Comparison of ENCODE assay signal across 19 cellular contexts in the genomic region with DNA sequence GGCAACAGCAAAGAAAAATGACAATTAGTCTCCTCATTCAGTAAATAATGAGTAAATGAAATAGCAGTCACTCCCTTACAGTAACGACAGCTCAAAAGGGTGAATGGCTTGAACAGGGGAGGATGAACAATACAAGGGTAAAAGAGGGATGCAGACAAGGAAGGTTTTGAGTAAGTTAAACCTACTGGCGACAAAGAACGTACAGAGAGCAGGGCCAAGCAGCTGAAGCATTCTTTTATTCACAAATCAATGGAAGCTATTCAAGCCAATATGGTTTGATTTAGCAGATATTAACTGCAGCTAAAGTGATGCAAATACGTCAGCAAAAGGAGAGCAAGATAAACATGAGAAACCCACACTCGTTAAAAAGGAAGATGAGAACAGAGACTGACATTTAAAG.
DNase-seq lines count a peak whose midpoint lies in the region; ATAC-seq and TF ChIP-seq lines count a peak whose summit lies in the region.
"Had no signal": no experiment of that assay in that cellular context is flagged by ENCODE, and none has a peak within 500 bp of the region (broad histone marks: within the 10 kb centered on the region; RNA-seq: fewer than 3 reads in every experiment).

No MANE protein-coding gene starts in this region.

- no peaks in the 10 kb centered on the region for H3K9me3 ChIP-seq in vagina
- H3K9me3 ChIP-seq: esophagus squamous epithelium, heart right ventricle had no signal

- no peaks in the 10 kb centered on the region for H3K9me3 Mint-ChIP-seq in activated naive CD4-positive, alpha-beta T cell treated with anti-CD3 and anti-CD28 coated beads, Interleukin-2, amount 10 ng/mL, durations not matched to agents 7 days and 5 days
- H3K9me3 Mint-ChIP-seq in T-helper 2 cell treated with Interferon-gamma antibody and Interleukin-4, amounts not matched to agents 5 μg/mL and 100 μg/mL, for 36 hours: no peaks in the 10 kb centered on the region
- no peaks in the 10 kb centered on the region for H3K9me3 Mint-ChIP-seq in effector memory CD8-positive, alpha-beta T cell

- no peaks in the 10 kb centered on the region for H3K27me3 Mint-ChIP-seq in activated naive CD4-positive, alpha-beta T cell treated with anti-CD3 and anti-CD28 coated beads, Interleukin-2, amount 10 ng/mL, durations not matched to agents 7 days and 5 days
- H3K27me3 Mint-ChIP-seq in T-helper 2 cell treated with Interferon-gamma antibody and Interleukin-4, amounts not matched to agents 5 μg/mL and 100 μg/mL, for 36 hours (ENCODE audit: low read depth): peaks cover under 1% of the 10 kb centered on the region
- no peaks in the 10 kb centered on the region for H3K27me3 Mint-ChIP-seq in effector memory CD8-positive, alpha-beta T cell

- intact Hi-C loops in vagina (cut with DNase I): no loop called here

- no peaks in the 10 kb centered on the region for H3K27me3 ChIP-seq in vagina
- H3K27me3 ChIP-seq: esophagus squamous epithelium, heart right ventricle had no signal

- no peak for ATAC-seq in effector memory CD8-positive, alpha-beta T cell (replicated peaks)
- no peak for ATAC-seq in GM18861 (IDR thresholded peaks at IDR 0.05; ENCODE audit: unreplicated experiment)
- ATAC-seq: heart right ventricle had no signal

- H3K27ac Mint-ChIP-seq in activated naive CD4-positive, alpha-beta T cell treated with anti-CD3 and anti-CD28 coated beads, Interleukin-2, amount 10 ng/mL, durations not matched to agents 7 days and 5 days: peak overlapping the region; percentile 2
- H3K27ac Mint-ChIP-seq in T-helper 2 cell treated with Interferon-gamma antibody and Interleukin-4, amounts not matched to agents 5 μg/mL and 100 μg/mL, for 36 hours: no peak overlapping the region
- H3K27ac Mint-ChIP-seq in effector memory CD8-positive, alpha-beta T cell: peak overlapping the region; percentile 70 to 98

- CTCF ChIA-PET in activated naive CD4-positive, alpha-beta T cell treated with anti-CD3 and anti-CD28 coated beads, Interleukin-2, amount 10 ng/mL, durations not matched to agents 7 days and 5 days (lab: Charles Lee): interaction anchor here (0.6 to 4.0 kb wide), 5 partner anchors 13 to 61 kb away, joined by 3 to 28 read pairs (median 6); no protein-coding TSS in a partner anchor

- H3K4me3 ChIP-seq in vagina: no peak overlapping the region
- H3K4me3 ChIP-seq: esophagus squamous epithelium, heart right ventricle had no signal

- H3K27ac ChIP-seq in vagina: peak overlapping the region; percentile 50
- H3K27ac ChIP-seq: esophagus squamous epithelium had no signal

- no peak for DNase-seq in activated naive CD4-positive, alpha-beta T cell treated with anti-CD3 and anti-CD28 coated beads, Interleukin-2, amount 10 ng/mL, durations not matched to agents 7 days and 5 days
- no peak for DNase-seq in activated naive CD4-positive, alpha-beta T cell treated with anti-CD3 and anti-CD28 coated beads, Interleukin-2, amount 50 U/mL, for 16 hours
- no peak for DNase-seq in T-helper 2 cell treated with Interferon-gamma antibody and Interleukin-4, amounts not matched to agents 5 μg/mL and 100 μg/mL, for 36 hours (ENCODE audit: low spot score)
- DNase-seq in effector memory CD8-positive, alpha-beta T cell: no peak
- DNase-seq in vagina (ENCODE audit: extremely low spot score in 2 of 2) (no peak), NCI-H187 (lab: John Stamatoyannopoulos, UW) (no peak), kidney glomerular epithelial cell (lab: John Stamatoyannopoulos, UW) (no peak)
- DNase-seq: activated CD4-positive, alpha-beta T cell treated with anti-CD3 and anti-CD28 coated beads, Interleukin-2, amount 50 U/mL, for 1 hour; activated gamma-delta T cell treated with Interleukin-2 at 50 U/mL for 16 hours; esophagus squamous epithelium; GOT3; heart right ventricle; kidney; mesenchymal stem cell; NCI-H187 treated with DMSO at 0.1 percent for 48 hours; NCI-H446; SHP77; stimulated activated CD4-positive, alpha-beta T cell treated with anti-CD3 and anti-CD28 coated beads, Interleukin-15, amount 100 ng/mL, for 24 hours had no signal

- H3K36me3 Mint-ChIP-seq in activated naive CD4-positive, alpha-beta T cell treated with anti-CD3 and anti-CD28 coated beads, Interleukin-2, amount 10 ng/mL, durations not matched to agents 7 days and 5 days: peaks cover 46% of the 10 kb centered on the region
- H3K36me3 Mint-ChIP-seq in T-helper 2 cell treated with Interferon-gamma antibody and Interleukin-4, amounts not matched to agents 5 μg/mL and 100 μg/mL, for 36 hours (ENCODE audit: low read depth): peaks cover 24% of the 10 kb centered on the region
- H3K36me3 Mint-ChIP-seq in effector memory CD8-positive, alpha-beta T cell (ENCODE audit: insufficient read depth): peaks cover 89% of the 10 kb centered on the region

- no peaks in the 10 kb centered on the region for H3K36me3 ChIP-seq in vagina
- H3K36me3 ChIP-seq: heart right ventricle had no signal

- H3K4me3 Mint-ChIP-seq in activated naive CD4-positive, alpha-beta T cell treated with anti-CD3 and anti-CD28 coated beads, Interleukin-2, amount 10 ng/mL, durations not matched to agents 7 days and 5 days: no peak overlapping the region
- peak overlapping the region; percentile 8 for H3K4me3 Mint-ChIP-seq in T-helper 2 cell treated with Interferon-gamma antibody and Interleukin-4, amounts not matched to agents 5 μg/mL and 100 μg/mL, for 36 hours
- peak overlapping the region; percentile 66 to 79 for H3K4me3 Mint-ChIP-seq in effector memory CD8-positive, alpha-beta T cell

- no peak for TF ChIP-seq POLR2A in vagina (IDR thresholded peaks at IDR 0.05)

- no peak for TF ChIP-seq CTCF in vagina (IDR thresholded peaks at IDR 0.05)

- H3K4me1 Mint-ChIP-seq in activated naive CD4-positive, alpha-beta T cell treated with anti-CD3 and anti-CD28 coated beads, Interleukin-2, amount 10 ng/mL, durations not matched to agents 7 days and 5 days: peaks cover 80% of the 10 kb centered on the region
- peaks cover 49% of the 10 kb centered on the region for H3K4me1 Mint-ChIP-seq in T-helper 2 cell treated with Interferon-gamma antibody and Interleukin-4, amounts not matched to agents 5 μg/mL and 100 μg/mL, for 36 hours (ENCODE audit: low read depth)
- peaks cover 73 to 95% of the 10 kb centered on the region in 2 donors for H3K4me1 Mint-ChIP-seq in effector memory CD8-positive, alpha-beta T cell (ENCODE audit: low read depth in 2 of 2)

- peaks cover 33% of the 10 kb centered on the region for H3K4me1 ChIP-seq in vagina
